ENCODE assay signal across 26 cellular contexts in the genomic region with DNA sequence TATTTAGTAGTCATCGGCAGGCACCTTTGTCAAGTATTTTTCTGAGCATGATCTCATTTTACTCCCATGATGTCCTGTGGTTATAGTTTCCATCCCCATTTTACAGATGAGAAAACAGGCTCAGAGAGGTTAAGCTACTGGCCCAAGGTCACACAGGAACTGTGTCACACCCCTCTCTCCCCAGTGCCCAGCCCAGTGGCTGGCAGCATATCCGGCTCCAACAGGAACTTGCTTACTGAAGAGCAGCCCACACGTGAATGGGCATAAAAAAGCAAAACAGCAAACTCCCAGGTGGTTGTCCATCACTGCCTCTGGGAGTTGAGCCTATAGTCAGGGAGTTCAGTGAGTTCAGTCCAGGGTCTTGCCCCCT. TPM values are rescaled to one million over a fixed set of nuclear protein-coding genes. Genes with fewer than 3 reads are reported as not detected.
DNase-seq lines count a peak whose midpoint lies in the region; ATAC-seq and TF ChIP-seq lines count a peak whose summit lies in the region.
"Had no signal": no experiment of that assay in that cellular context is flagged by ENCODE, and none has a peak within 500 bp of the region (broad histone marks: within the 10 kb centered on the region; RNA-seq: fewer than 3 reads in every experiment).

No MANE protein-coding gene starts in this region.

- H3K27me3 Mint-ChIP-seq in activated naive CD8-positive, alpha-beta T cell, result no peaks in the 10 kb centered on the region
- no peaks in the 10 kb centered on the region for H3K27me3 Mint-ChIP-seq in activated naive CD8-positive, alpha-beta T cell treated with anti-CD3 and anti-CD28 coated beads for 36 hours
- peaks cover 5% of the 10 kb centered on the region for H3K27me3 Mint-ChIP-seq in activated CD4-positive, alpha-beta memory T cell treated with anti-CD3 and anti-CD28 coated beads, Interleukin-2, amount 10 ng/mL, durations not matched to agents 7 days and 5 days

- H3K4me3 ChIP-seq in lower lobe of right lung, result no peak overlapping the region
- no peak overlapping the region for H3K4me3 ChIP-seq in upper lobe of left lung
- H3K4me3 ChIP-seq: hepatocyte, pancreas, sigmoid colon, stomach had no signal

- peaks cover 10% of the 10 kb centered on the region for H3K4me1 Mint-ChIP-seq in activated naive CD8-positive, alpha-beta T cell (ENCODE audit: low read depth)
- peaks cover 11% of the 10 kb centered on the region for H3K4me1 Mint-ChIP-seq in activated naive CD8-positive, alpha-beta T cell treated with anti-CD3 and anti-CD28 coated beads for 36 hours
- H3K4me1 Mint-ChIP-seq in activated CD4-positive, alpha-beta memory T cell treated with anti-CD3 and anti-CD28 coated beads, Interleukin-2, amount 10 ng/mL, durations not matched to agents 7 days and 5 days, result peaks cover 37% of the 10 kb centered on the region

- H3K27ac Mint-ChIP-seq in activated naive CD8-positive, alpha-beta T cell, result peak overlapping the region; percentile 22
- no peak overlapping the region for H3K27ac Mint-ChIP-seq in activated naive CD8-positive, alpha-beta T cell treated with anti-CD3 and anti-CD28 coated beads for 36 hours
- peak overlapping the region; percentile 50 for H3K27ac Mint-ChIP-seq in activated CD4-positive, alpha-beta memory T cell treated with anti-CD3 and anti-CD28 coated beads, Interleukin-2, amount 10 ng/mL, durations not matched to agents 7 days and 5 days
- H3K27ac Mint-ChIP-seq: H9, nephron progenitor cell had no signal

- DNase-seq in activated naive CD8-positive, alpha-beta T cell treated with anti-CD3 and anti-CD28 coated beads for 36 hours, result no peak
- peak; percentile 52 for DNase-seq in activated CD4-positive, alpha-beta memory T cell treated with anti-CD3 and anti-CD28 coated beads, Interleukin-2, amount 10 ng/mL, durations not matched to agents 7 days and 5 days
- peak; percentile 44 for DNase-seq in lower lobe of right lung
- DNase-seq in upper lobe of left lung, result no peak
- no peak for DNase-seq in NCI-H1048 (lab: John Stamatoyannopoulos, UW)
- DNase-seq: activated effector memory CD4-positive, alpha-beta T cell treated with anti-CD3 and anti-CD28 coated beads, Interleukin-2, amount 50 U/mL, for 16 hours; BE2C; EL; foreskin keratinocyte; H9; NCI-H1105; NCI-H2029 treated with DMSO at 0.1 percent for 48 hours; NCI-H226; nephron progenitor cell; RPMI8226; sigmoid colon; SK-N-SH; stimulated activated CD4-positive, alpha-beta T cell treated with anti-CD3 and anti-CD28 coated beads, Interleukin-15, amount 100 ng/mL, for 24 hours; stomach; trophoblast cell; WERI-Rb-1 had no signal

- intact Hi-C loops in lower lobe of right lung (cut with DNase I), result no loop called here

- H3K27me3 ChIP-seq in lower lobe of right lung (ENCODE audit: low read depth) (no peaks in the 10 kb centered on the region), upper lobe of left lung (no peaks in the 10 kb centered on the region)
- H3K27me3 ChIP-seq: BE2C, foreskin keratinocyte, hepatocyte, pancreas, sigmoid colon, stomach had no signal

- H3K4me3 Mint-ChIP-seq in activated naive CD8-positive, alpha-beta T cell, result no peak overlapping the region
- no peak overlapping the region for H3K4me3 Mint-ChIP-seq in activated naive CD8-positive, alpha-beta T cell treated with anti-CD3 and anti-CD28 coated beads for 36 hours
- no peak overlapping the region for H3K4me3 Mint-ChIP-seq in activated CD4-positive, alpha-beta memory T cell treated with anti-CD3 and anti-CD28 coated beads, Interleukin-2, amount 10 ng/mL, durations not matched to agents 7 days and 5 days
- H3K4me3 Mint-ChIP-seq: H9, nephron progenitor cell had no signal

- TF ChIP-seq CTCF in lower lobe of right lung (IDR thresholded peaks at IDR 0.05) (no peak), upper lobe of left lung (IDR thresholded peaks at IDR 0.05) (no peak)

- CTCF ChIA-PET in activated CD4-positive, alpha-beta memory T cell treated with anti-CD3 and anti-CD28 coated beads, Interleukin-2, amount 10 ng/mL, durations not matched to agents 7 days and 5 days (lab: Charles Lee), result interaction anchor here (1.0 to 1.8 kb wide), 4 partner anchors 9 to 192 kb away, joined by 3 to 15 read pairs (median 8); partner anchors contain the start of genes KLF11 and TAF1B

- ATAC-seq in lower lobe of right lung (no peak), upper lobe of left lung (ENCODE audit: low FRiP score in 2 of 2) (peak in 1 of 2 donors; percentile 25), HG03342 (IDR thresholded peaks at IDR 0.05; ENCODE audit: unreplicated experiment) (no peak), GM21526 (IDR thresholded peaks at IDR 0.05; ENCODE audit: low FRiP score, unreplicated experiment) (no peak)
- ATAC-seq: foreskin keratinocyte, pancreas had no signal

- no peaks in the 10 kb centered on the region for H3K36me3 Mint-ChIP-seq in activated naive CD8-positive, alpha-beta T cell
- no peaks in the 10 kb centered on the region for H3K36me3 Mint-ChIP-seq in activated naive CD8-positive, alpha-beta T cell treated with anti-CD3 and anti-CD28 coated beads for 36 hours
- no peaks in the 10 kb centered on the region for H3K36me3 Mint-ChIP-seq in activated CD4-positive, alpha-beta memory T cell treated with anti-CD3 and anti-CD28 coated beads, Interleukin-2, amount 10 ng/mL, durations not matched to agents 7 days and 5 days (ENCODE audit: low read depth)

- no peak for TF ChIP-seq EP300 in upper lobe of left lung (IDR thresholded peaks at IDR 0.05)

- H3K9me3 ChIP-seq in lower lobe of right lung (no peaks in the 10 kb centered on the region), upper lobe of left lung (no peaks in the 10 kb centered on the region)
- H3K9me3 ChIP-seq: BE2C, pancreas, sigmoid colon, SK-N-SH, stomach had no signal

- no peak for TF ChIP-seq POLR2A in upper lobe of left lung (IDR thresholded peaks at IDR 0.05)

- H3K27ac ChIP-seq in lower lobe of right lung, result peak overlapping the region; percentile 81
- peak overlapping the region; percentile 75 to 84 (median 79) for H3K27ac ChIP-seq in upper lobe of left lung
- H3K27ac ChIP-seq: foreskin keratinocyte, hepatocyte, WERI-Rb-1 had no signal

- POLR2A ChIA-PET in activated CD4-positive, alpha-beta memory T cell treated with anti-CD3 and anti-CD28 coated beads, Interleukin-2, amount 10 ng/mL, durations not matched to agents 7 days and 5 days (lab: Charles Lee), result interaction anchor here (1.4 to 2.4 kb wide), 2 partner anchors 9 to 120 kb away, joined by 3 to 13 read pairs; partner anchors contain the start of gene KLF11

- no peaks in the 10 kb centered on the region for H3K9me3 Mint-ChIP-seq in activated naive CD8-positive, alpha-beta T cell (ENCODE audit: low read depth)
- no peaks in the 10 kb centered on the region for H3K9me3 Mint-ChIP-seq in activated naive CD8-positive, alpha-beta T cell treated with anti-CD3 and anti-CD28 coated beads for 36 hours
- H3K9me3 Mint-ChIP-seq in activated CD4-positive, alpha-beta memory T cell treated with anti-CD3 and anti-CD28 coated beads, Interleukin-2, amount 10 ng/mL, durations not matched to agents 7 days and 5 days, result no peaks in the 10 kb centered on the region
- H3K9me3 Mint-ChIP-seq: H9, nephron progenitor cell had no signal

- H3K4me1 ChIP-seq in lower lobe of right lung (peaks cover 67% of the 10 kb centered on the region), upper lobe of left lung (peaks cover 40 to 69% (median 57%) of the 10 kb centered on the region in 4 donors)
- H3K4me1 ChIP-seq: BE2C, foreskin keratinocyte had no signal

- H3K36me3 ChIP-seq in lower lobe of right lung, result no peaks in the 10 kb centered on the region
- no peaks in the 10 kb centered on the region for H3K36me3 ChIP-seq in upper lobe of left lung
- H3K36me3 ChIP-seq: BE2C, pancreas, sigmoid colon, stomach, WERI-Rb-1 had no signal

- 41 to 49% methylated on average over 3 of the region's 3 CpGs for WGBS in upper lobe of left lung, 2 donors

RNA-seq across cellular contexts. Expression of gene KLF11, which starts 8.3 kb away (rescaled TPM):
- 1 to 10 TPM; 3.7 to 3.9 TPM for total RNA-seq in activated naive CD8-positive, alpha-beta T cell treated with anti-CD3 and anti-CD28 coated beads for 36 hours
- total RNA-seq in activated CD4-positive, alpha-beta memory T cell treated with anti-CD3 and anti-CD28 coated beads, Interleukin-2, amount 10 ng/mL, durations not matched to agents 7 days and 5 days, result 10 to 100 TPM; 14.4 to 16.0 TPM
- 40.8 TPM for total RNA-seq in lower lobe of right lung
- 10 to 100 TPM; 14.3 to 38.7 (median 23.4) TPM for total RNA-seq in upper lobe of left lung

RNA-seq across cellular contexts. Expression of gene CYS1, which starts 45.2 kb away (rescaled TPM):
- not detected for total RNA-seq in activated naive CD8-positive, alpha-beta T cell treated with anti-CD3 and anti-CD28 coated beads for 36 hours
- under 1 TPM; 0.40 to 0.71 TPM for total RNA-seq in activated CD4-positive, alpha-beta memory T cell treated with anti-CD3 and anti-CD28 coated beads, Interleukin-2, amount 10 ng/mL, durations not matched to agents 7 days and 5 days
- total RNA-seq in lower lobe of right lung (2.6 TPM), upper lobe of left lung (1 to 10 TPM; 1.0 to 8.2 (median 5.6) TPM)

Comparison
In these comparisons a context has a peak if more than half of its experiments do, and no peak if none do; other contexts are left out.
1. DNase-seq: peak in activated CD4-positive, alpha-beta memory T cell treated with anti-CD3 and anti-CD28 coated beads, Interleukin-2, amount 10 ng/mL, durations not matched to agents 7 days and 5 days (single experiment) and lower lobe of right lung (single experiment); none in activated naive CD8-positive, alpha-beta T cell treated with anti-CD3 and anti-CD28 coated beads for 36 hours (single experiment), upper lobe of left lung (0 of 2) and NCI-H1048 (single experiment).